23 cellular contexts compared by ENCODE assay signal in genomic region chr10:6589287-6590094, GRCh38. TPM values are rescaled to one million over a fixed set of nuclear protein-coding genes. Genes with fewer than 3 reads are reported as not detected.
DNase-seq lines count a peak whose midpoint lies in the region; ATAC-seq, FAIRE-seq and TF ChIP-seq lines count a peak whose summit lies in the region.
"Had no signal": no experiment of that assay in that cellular context is flagged by ENCODE, and none has a peak within 500 bp of the region (broad histone marks: within the 10 kb centered on the region; RNA-seq: fewer than 3 reads in every experiment).

No MANE protein-coding gene starts in this region.

- H3K4me1 ChIP-seq in CD8-positive, alpha-beta T cell (ENCODE audit: insufficient read depth, low read length) = peaks cover 76% of the 10 kb centered on the region
- H3K4me1 ChIP-seq in tibial artery (no peaks in the 10 kb centered on the region), kidney (ENCODE audit: control insufficient read depth in 1 of 2, insufficient read depth in 1 of 2, low read depth in 1 of 2, low read length in 2 of 2) (no peaks in the 10 kb centered on the region)
- H3K4me1 ChIP-seq: Caco-2, SJCRH30 had no signal

- no peak for DNase-seq in activated CD4-positive, alpha-beta memory T cell treated with anti-CD3 and anti-CD28 coated beads for 36 hours
- no peak for DNase-seq in activated CD4-positive, alpha-beta memory T cell treated with anti-CD3 and anti-CD28 coated beads, Interleukin-2, amount 10 ng/mL, durations not matched to agents 7 days and 5 days
- DNase-seq in CD8-positive, alpha-beta T cell = no peak
- no peak for DNase-seq in natural killer cell
- DNase-seq in tibial artery = no peak
- no peak for DNase-seq in kidney
- DNase-seq: activated CD4-positive, alpha-beta T cell treated with anti-CD3 and anti-CD28 coated beads, Interleukin-2, amount 50 U/mL, for 1 hour; Caco-2; left ventricle myocardium superior; NCI-H1694; NCI-H446 treated with DMSO at 0.1 percent for 48 hours; NCI-H82; occipital lobe; SJCRH30; stomach; thyroid gland had no signal

- no peaks in the 10 kb centered on the region for H3K9me3 ChIP-seq in CD8-positive, alpha-beta T cell (ENCODE audit: low read length)
- H3K9me3 ChIP-seq in tibial artery (no peaks in the 10 kb centered on the region), kidney (ENCODE audit: control insufficient read depth in 1 of 2, low read length in 2 of 2) (no peaks in the 10 kb centered on the region)
- H3K9me3 ChIP-seq: Caco-2, SJCRH30, stomach, thyroid gland had no signal

- TF ChIP-seq CTCF in CD8-positive, alpha-beta T cell (IDR thresholded peaks at IDR 0.05) = no peak
- TF ChIP-seq CTCF in natural killer cell (IDR thresholded peaks at IDR 0.05) (no peak), tibial artery (IDR thresholded peaks at IDR 0.05) (no peak), kidney (IDR thresholded peaks at IDR 0.05; ENCODE audit: borderline replicate concordance, extremely low read depth, insufficient read depth) (no peak)

- FAIRE-seq in kidney (lab: Jason Lieb, UNC) = no peak
- FAIRE-seq: endothelial cell of umbilical vein, G401.6, GM19239, H54 had no signal

- H3K4me1 Mint-ChIP-seq in activated CD4-positive, alpha-beta memory T cell treated with anti-CD3 and anti-CD28 coated beads for 36 hours (ENCODE audit: low read depth) = peaks cover 91% of the 10 kb centered on the region
- peaks cover 90% of the 10 kb centered on the region for H3K4me1 Mint-ChIP-seq in activated CD4-positive, alpha-beta memory T cell treated with anti-CD3 and anti-CD28 coated beads, Interleukin-2, amount 10 ng/mL, durations not matched to agents 7 days and 5 days
- peaks cover 92% of the 10 kb centered on the region for H3K4me1 Mint-ChIP-seq in CD8-positive, alpha-beta T cell (ENCODE audit: low read depth)
- H3K4me1 Mint-ChIP-seq in activated naive CD8-positive, alpha-beta T cell (ENCODE audit: low read depth) = peaks cover 96% of the 10 kb centered on the region
- peaks cover 60 to 73% of the 10 kb centered on the region in 2 donors for H3K4me1 Mint-ChIP-seq in natural killer cell

- CTCF ChIA-PET in activated CD4-positive, alpha-beta memory T cell treated with anti-CD3 and anti-CD28 coated beads for 36 hours (lab: Charles Lee) = interaction anchor here (0.9 to 1.9 kb wide), 7 partner anchors 9 to 78 kb away, joined by 3 to 6 read pairs (median 4); partner anchors contain the start of gene PRKCQ
- CTCF ChIA-PET in activated CD4-positive, alpha-beta memory T cell treated with anti-CD3 and anti-CD28 coated beads, Interleukin-2, amount 10 ng/mL, durations not matched to agents 7 days and 5 days (lab: Charles Lee) = interaction anchor here (0.5 to 1.1 kb wide), 2 partner anchors 9 to 145 kb away, joined by 3 read pairs; no protein-coding TSS in a partner anchor
- CTCF ChIA-PET in CD8-positive, alpha-beta T cell (lab: Charles Lee) = interaction anchor here (1.4 to 2.1 kb wide), 5 partner anchors 9 to 143 kb away, joined by 4 to 11 read pairs (median 6); partner anchors contain the start of gene PRKCQ

- H3K9ac ChIP-seq in kidney (ENCODE audit: low read length in 2 of 2) = no peak overlapping the region

- intact Hi-C loops in activated CD4-positive, alpha-beta memory T cell treated with anti-CD3 and anti-CD28 coated beads for 36 hours (cut with micrococcal nuclease) = no loop called here
- intact Hi-C loops in CD8-positive, alpha-beta T cell (cut with DNase I, micrococcal nuclease) = loop anchor here in 1 of 2 experiments (10.0 kb wide), 1 partner anchor 385 kb away; the partner anchor contains the start of gene PFKFB3
- intact Hi-C loops in natural killer cell (cut with micrococcal nuclease) (no loop called here), tibial artery (cut with DNase I; ENCODE audit: low total_unique reads) (no loop called here), kidney (cut with DNase I) (no loop called here)

- ATAC-seq in CD8-positive, alpha-beta T cell = no peak
- ATAC-seq in natural killer cell = peak; percentile 27 to 61 (median 54)
- no peak for ATAC-seq in HG03045 (IDR thresholded peaks at IDR 0.05; ENCODE audit: unreplicated experiment)
- ATAC-seq: left ventricle myocardium superior had no signal

- H3K9me3 Mint-ChIP-seq in activated CD4-positive, alpha-beta memory T cell treated with anti-CD3 and anti-CD28 coated beads for 36 hours = no peaks in the 10 kb centered on the region
- H3K9me3 Mint-ChIP-seq in activated CD4-positive, alpha-beta memory T cell treated with anti-CD3 and anti-CD28 coated beads, Interleukin-2, amount 10 ng/mL, durations not matched to agents 7 days and 5 days = no peaks in the 10 kb centered on the region
- no peaks in the 10 kb centered on the region for H3K9me3 Mint-ChIP-seq in CD8-positive, alpha-beta T cell
- H3K9me3 Mint-ChIP-seq in activated naive CD8-positive, alpha-beta T cell (ENCODE audit: low read depth) = peaks cover 4% of the 10 kb centered on the region
- no peaks in the 10 kb centered on the region for H3K9me3 Mint-ChIP-seq in natural killer cell

- H3K27ac ChIP-seq in CD8-positive, alpha-beta T cell (ENCODE audit: low read depth, low read length) = peak overlapping the region; percentile 29
- H3K27ac ChIP-seq in tibial artery (no peak overlapping the region), kidney (ENCODE audit: low read depth in 2 of 2, low read length in 2 of 2) (no peak overlapping the region)
- H3K27ac ChIP-seq: SJCRH30, stomach had no signal

- no peaks in the 10 kb centered on the region for H3K27me3 ChIP-seq in CD8-positive, alpha-beta T cell (ENCODE audit: insufficient read depth, low read length)
- no peaks in the 10 kb centered on the region for H3K27me3 ChIP-seq in tibial artery
- H3K27me3 ChIP-seq: SJCRH30, stomach, thyroid gland had no signal

- peak overlapping the region; percentile 13 for H3K4me3 ChIP-seq in CD8-positive, alpha-beta T cell (ENCODE audit: low read depth, low read length)
- H3K4me3 ChIP-seq in tibial artery = no peak overlapping the region
- H3K4me3 ChIP-seq in kidney (ENCODE audit: low read length in 2 of 2) = no peak overlapping the region
- H3K4me3 ChIP-seq: SJCRH30, stomach, thyroid gland had no signal

- POLR2A ChIA-PET in activated CD4-positive, alpha-beta memory T cell treated with anti-CD3 and anti-CD28 coated beads for 36 hours (lab: Charles Lee) = interaction anchor here (0.8 to 2.1 kb wide), 4 partner anchors 9 to 47 kb away, joined by 3 to 5 read pairs (median 4); no protein-coding TSS in a partner anchor
- POLR2A ChIA-PET in activated CD4-positive, alpha-beta memory T cell treated with anti-CD3 and anti-CD28 coated beads, Interleukin-2, amount 10 ng/mL, durations not matched to agents 7 days and 5 days (lab: Charles Lee) = interaction anchor here (0.8 to 1.6 kb wide), 5 partner anchors 9 to 505 kb away, joined by 3 to 6 read pairs (median 3); no protein-coding TSS in a partner anchor
- POLR2A ChIA-PET in CD8-positive, alpha-beta T cell (lab: Charles Lee) = interaction anchor here (0.6 to 2.6 kb wide), 7 partner anchors 10 to 133 kb away, joined by 3 to 13 read pairs (median 3); partner anchors contain the start of gene PRKCQ

- peak overlapping the region; percentile 81 for H3K27ac Mint-ChIP-seq in activated CD4-positive, alpha-beta memory T cell treated with anti-CD3 and anti-CD28 coated beads for 36 hours
- no peak overlapping the region for H3K27ac Mint-ChIP-seq in activated CD4-positive, alpha-beta memory T cell treated with anti-CD3 and anti-CD28 coated beads, Interleukin-2, amount 10 ng/mL, durations not matched to agents 7 days and 5 days
- H3K27ac Mint-ChIP-seq in CD8-positive, alpha-beta T cell = peak overlapping the region; percentile 94
- H3K27ac Mint-ChIP-seq in activated naive CD8-positive, alpha-beta T cell = peak overlapping the region; percentile 96
- H3K27ac Mint-ChIP-seq in natural killer cell = peak overlapping the region; percentile 88 to 93
- H3K27ac Mint-ChIP-seq: B cell had no signal

- H3K27me3 Mint-ChIP-seq in activated CD4-positive, alpha-beta memory T cell treated with anti-CD3 and anti-CD28 coated beads for 36 hours = no peaks in the 10 kb centered on the region
- no peaks in the 10 kb centered on the region for H3K27me3 Mint-ChIP-seq in activated CD4-positive, alpha-beta memory T cell treated with anti-CD3 and anti-CD28 coated beads, Interleukin-2, amount 10 ng/mL, durations not matched to agents 7 days and 5 days
- no peaks in the 10 kb centered on the region for H3K27me3 Mint-ChIP-seq in CD8-positive, alpha-beta T cell (ENCODE audit: low read depth)
- no peaks in the 10 kb centered on the region for H3K27me3 Mint-ChIP-seq in activated naive CD8-positive, alpha-beta T cell
- no peaks in the 10 kb centered on the region for H3K27me3 Mint-ChIP-seq in natural killer cell (ENCODE audit: low read depth in 2 of 2)

- no peak overlapping the region for H3K4me3 Mint-ChIP-seq in activated CD4-positive, alpha-beta memory T cell treated with anti-CD3 and anti-CD28 coated beads for 36 hours
- H3K4me3 Mint-ChIP-seq in activated CD4-positive, alpha-beta memory T cell treated with anti-CD3 and anti-CD28 coated beads, Interleukin-2, amount 10 ng/mL, durations not matched to agents 7 days and 5 days = no peak overlapping the region
- H3K4me3 Mint-ChIP-seq in CD8-positive, alpha-beta T cell = peak overlapping the region; percentile 63
- H3K4me3 Mint-ChIP-seq in activated naive CD8-positive, alpha-beta T cell = peak overlapping the region; percentile 81
- peak overlapping the region; percentile 87 for H3K4me3 Mint-ChIP-seq in natural killer cell
- H3K4me3 Mint-ChIP-seq: B cell had no signal

- H3K36me3 ChIP-seq in CD8-positive, alpha-beta T cell (ENCODE audit: insufficient read depth, low read length) = peaks cover 10% of the 10 kb centered on the region
- H3K36me3 ChIP-seq in tibial artery (no peaks in the 10 kb centered on the region), kidney (ENCODE audit: control insufficient read depth in 1 of 2, insufficient read depth in 2 of 2, low read length in 2 of 2) (no peaks in the 10 kb centered on the region)
- H3K36me3 ChIP-seq: SJCRH30, stomach, thyroid gland had no signal

- peaks cover 51% of the 10 kb centered on the region for H3K36me3 Mint-ChIP-seq in activated CD4-positive, alpha-beta memory T cell treated with anti-CD3 and anti-CD28 coated beads for 36 hours
- H3K36me3 Mint-ChIP-seq in activated CD4-positive, alpha-beta memory T cell treated with anti-CD3 and anti-CD28 coated beads, Interleukin-2, amount 10 ng/mL, durations not matched to agents 7 days and 5 days (ENCODE audit: low read depth) = peaks cover 94% of the 10 kb centered on the region
- H3K36me3 Mint-ChIP-seq in CD8-positive, alpha-beta T cell = peaks cover 68% of the 10 kb centered on the region
- H3K36me3 Mint-ChIP-seq in activated naive CD8-positive, alpha-beta T cell = peaks cover 52% of the 10 kb centered on the region
- peaks cover 24% of the 10 kb centered on the region for H3K36me3 Mint-ChIP-seq in natural killer cell

RNA-seq across cellular contexts. Expression of gene PRKCQ, which starts 9.4 kb away (rescaled TPM):
- 10 to 100 TPM; 44.3 to 45.2 TPM for total RNA-seq in activated CD4-positive, alpha-beta memory T cell treated with anti-CD3 and anti-CD28 coated beads for 36 hours
- 10 to 100 TPM; 69.3 to 70.6 TPM for total RNA-seq in activated CD4-positive, alpha-beta memory T cell treated with anti-CD3 and anti-CD28 coated beads, Interleukin-2, amount 10 ng/mL, durations not matched to agents 7 days and 5 days
- 10 to 100 TPM; 26.3 to 26.6 TPM for total RNA-seq in CD8-positive, alpha-beta T cell
- total RNA-seq in natural killer cell = 10 to 100 TPM; 46.5 to 69.5 (median 61.3) TPM
- total RNA-seq in kidney = 17.5 TPM
- 6.1 TPM for polyA plus RNA-seq in kidney (ENCODE audit: insufficient read depth, low read depth, low replicate concordance)

Comparison
In these comparisons a context has a peak if more than half of its experiments do, and no peak if none do; other contexts are left out.
1. H3K4me3 Mint-ChIP-seq: peak in CD8-positive, alpha-beta T cell (single experiment), activated naive CD8-positive, alpha-beta T cell (single experiment) and natural killer cell (single experiment); none in activated CD4-positive, alpha-beta memory T cell treated with anti-CD3 and anti-CD28 coated beads for 36 hours (single experiment) and activated CD4-positive, alpha-beta memory T cell treated with anti-CD3 and anti-CD28 coated beads, Interleukin-2, amount 10 ng/mL, durations not matched to agents 7 days and 5 days (single experiment).
2. ATAC-seq: peak in natural killer cell (3 of 3); none in CD8-positive, alpha-beta T cell (single experiment) and HG03045 (single experiment).